In the genomic region with DNA sequence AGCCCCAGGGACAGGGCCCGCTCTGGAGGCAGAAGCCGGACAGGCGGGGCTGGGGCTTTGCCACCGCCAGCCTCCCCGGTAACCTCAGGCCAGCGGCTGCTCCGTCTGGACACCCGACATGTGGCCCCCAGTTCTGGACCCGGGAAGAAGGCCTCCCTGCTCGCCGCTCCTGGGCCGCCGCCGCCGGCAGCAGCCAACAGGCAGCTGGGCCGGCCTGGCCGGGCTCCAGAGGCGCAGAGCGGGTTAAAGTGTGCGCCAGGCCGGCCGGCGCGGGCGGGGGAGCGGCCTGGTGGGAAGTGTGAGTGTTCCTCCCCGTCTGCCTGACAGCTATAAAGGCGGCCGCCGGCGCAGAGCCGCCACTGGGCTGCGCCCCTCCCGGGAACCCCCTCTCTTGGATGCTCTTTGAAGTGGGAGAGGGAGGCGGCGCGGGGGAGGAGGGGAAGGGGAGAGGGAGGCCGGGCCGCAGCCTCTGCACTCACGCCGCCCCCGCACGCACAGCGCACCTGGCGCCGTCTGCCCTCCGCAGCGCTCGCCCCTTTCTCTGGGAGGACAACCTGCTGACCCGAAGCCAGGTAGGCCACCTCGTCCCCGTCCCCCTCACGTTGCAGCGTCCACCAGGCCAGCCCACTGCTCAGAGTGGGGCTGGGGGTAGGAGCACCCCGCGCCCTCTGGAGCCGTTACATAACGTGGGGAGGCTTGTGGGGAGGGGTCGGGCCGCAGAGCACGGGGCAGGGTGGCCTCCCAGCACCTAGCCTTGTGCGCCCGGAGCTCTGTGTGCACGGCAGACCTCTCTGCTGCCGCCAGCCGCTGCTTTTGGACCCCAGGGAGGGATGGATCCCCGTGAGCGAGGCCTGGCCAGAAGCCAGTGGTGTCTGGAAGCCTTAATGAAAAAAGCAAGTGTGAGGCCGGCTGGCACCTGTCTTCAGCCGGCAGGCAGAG, we compare ENCODE assay signal across 9 cellular contexts. TPM values are rescaled to one million over a fixed set of nuclear protein-coding genes. Genes with fewer than 3 reads are reported as not detected.
DNase-seq lines count a peak whose midpoint lies in the region; ATAC-seq, FAIRE-seq and TF ChIP-seq lines count a peak whose summit lies in the region.
"Had no signal": no experiment of that assay in that cellular context is flagged by ENCODE, and none has a peak within 500 bp of the region (broad histone marks: within the 10 kb centered on the region; RNA-seq: fewer than 3 reads in every experiment).

A gene (plus strand): TSS at position 359 of the 939 bp plus-strand sequence. CDS start 2,009 bp downstream, outside the sequence.

- H2AFZ ChIP-seq in endothelial cell of umbilical vein (ENCODE audit: low read depth, low read length): no peak within 1 kb of the TSS

- POLR2A ChIA-PET in MCF 10A (lab: Yijun Ruan, JAX) (interaction anchor here (0.6 to 0.8 kb wide), 2 partner anchors 9 to 309 kb away, joined by 3 read pairs; no protein-coding TSS in a partner anchor), endothelial cell of umbilical vein (lab: Charles Lee) (no interaction called here)

- no peak for FAIRE-seq in endothelial cell of umbilical vein (lab: Jason Lieb, UNC)

- H3K4me2 ChIP-seq in endothelial cell of umbilical vein (ENCODE audit: insufficient read depth, low read length): no peak within 1 kb of the TSS

- no peak for TF ChIP-seq CTCF in breast epithelium (IDR thresholded peaks at IDR 0.05)
- no peak for TF ChIP-seq CTCF in MCF 10A (IDR thresholded peaks at IDR 0.05; ENCODE audit: unreplicated experiment)
- TF ChIP-seq CTCF in endothelial cell of umbilical vein (IDR thresholded peaks at IDR 0.05; ENCODE audit: extremely low read depth in 1 of 2, insufficient read depth in 1 of 2, low read depth in 1 of 2, low read length in 2 of 2): no peak

- H3K4me3 ChIP-seq in breast epithelium (peak within 1 kb of the TSS; percentile 29 to 59 (median 40)), endothelial cell of umbilical vein (replicated peaks in 1 of 3; ENCODE audit: insufficient read depth in 1 of 3, low read depth in 1 of 3, low read length in 3 of 3) (no peak within 1 kb of the TSS), mucosa of stomach (ENCODE audit: low read length) (no peak within 1 kb of the TSS), subcutaneous abdominal adipose tissue (ENCODE audit: low read depth in 1 of 5, low read length in 5 of 5) (peak within 1 kb of the TSS in 3 of 5 donors; percentile 33 to 57 (median 44))

- no peaks in the 10 kb centered on the region for H4K20me1 ChIP-seq in endothelial cell of umbilical vein (replicated peaks; ENCODE audit: control insufficient read depth, extremely low read depth, insufficient read depth, low read length)

- H3K27ac ChIP-seq in breast epithelium (peak within 1 kb of the TSS in 1 of 2 donors; percentile 49), endothelial cell of umbilical vein (ENCODE audit: insufficient read depth, low read depth, low read length) (no peak within 1 kb of the TSS), subcutaneous abdominal adipose tissue (ENCODE audit: low read depth, low read length) (no peak within 1 kb of the TSS)

- H3K9me1 ChIP-seq in endothelial cell of umbilical vein (replicated peaks; ENCODE audit: control insufficient read depth, extremely low read depth, insufficient read depth, low read length): no peaks in the 10 kb centered on the region

- H3K27ac Mint-ChIP-seq in MCF 10A (ENCODE audit: low read depth, unreplicated experiment) (no peak within 1 kb of the TSS), T-helper 17 cell (no peak within 1 kb of the TSS)

- H3K9me3 ChIP-seq in breast epithelium (no peaks in the 10 kb centered on the region), T-helper 17 cell (ENCODE audit: control insufficient read depth, low read length, poor library complexity, severe bottlenecking) (no peaks in the 10 kb centered on the region), endothelial cell of umbilical vein (replicated peaks; ENCODE audit: control insufficient read depth, insufficient read depth, low read length) (no peaks in the 10 kb centered on the region), mucosa of stomach (ENCODE audit: control insufficient read depth, low read length) (no peaks in the 10 kb centered on the region), subcutaneous abdominal adipose tissue (ENCODE audit: control insufficient read depth in 5 of 5, low read length in 5 of 5) (no peaks in the 10 kb centered on the region)

- H3K4me1 Mint-ChIP-seq in MCF 10A (ENCODE audit: insufficient read depth, unreplicated experiment): no peaks in the 10 kb centered on the region
- peaks cover 5% of the 10 kb centered on the region for H3K4me1 Mint-ChIP-seq in T-helper 17 cell

- CTCF ChIA-PET in MCF 10A (lab: Yijun Ruan, JAX) (no interaction called here), endothelial cell of umbilical vein (lab: Charles Lee) (interaction anchor here (0.9 to 1.6 kb wide), 3 partner anchors 191 to 209 kb away, joined by 4 to 5 read pairs (median 4); no protein-coding TSS in a partner anchor)

- no peak for DNase-seq in breast epithelium (ENCODE audit: low spot score in 2 of 2)
- DNase-seq in MCF 10A (ENCODE audit: unreplicated experiment): no peak
- no peak for DNase-seq in T-helper 17 cell
- peak; percentile 25 for DNase-seq in endothelial cell of umbilical vein (ENCODE audit: low read depth, low spot score)
- no peak for DNase-seq in A172 (ENCODE audit: low spot score)

- dilution Hi-C loops in endothelial cell of umbilical vein (cut with MboI; ENCODE audit: extremely low pct_ligation_motif_present, low sequenced_read_pairs): no loop called here

- TF ChIP-seq POLR2A in breast epithelium (IDR thresholded peaks at IDR 0.05) (no peak), endothelial cell of umbilical vein (IDR thresholded peaks at IDR 0.05; ENCODE audit: low read depth, low read length) (no peak)

- H3K27me3 ChIP-seq in breast epithelium (peaks cover 0 to 38% of the 10 kb centered on the region in 2 donors), endothelial cell of umbilical vein (ENCODE audit: control insufficient read depth in 2 of 2, insufficient read depth in 2 of 2, low read length in 2 of 2) (peaks cover 9 to 15% of the 10 kb centered on the region in 2 experiments), mucosa of stomach (ENCODE audit: control insufficient read depth, insufficient read depth, low read length) (peaks cover 28% of the 10 kb centered on the region), subcutaneous abdominal adipose tissue (ENCODE audit: control insufficient read depth in 5 of 5, insufficient read depth in 4 of 5, low read length in 5 of 5) (peaks cover 12 to 24% (median 18%) of the 10 kb centered on the region in 5 donors)

- no peaks in the 10 kb centered on the region for H3K79me2 ChIP-seq in endothelial cell of umbilical vein (ENCODE audit: control insufficient read depth, insufficient read depth, low read length)

- H3K27me3 Mint-ChIP-seq in MCF 10A (ENCODE audit: insufficient read depth, unreplicated experiment) (peaks cover 57% of the 10 kb centered on the region), T-helper 17 cell (peaks cover 35% of the 10 kb centered on the region)

- H3K9me3 Mint-ChIP-seq in MCF 10A (ENCODE audit: unreplicated experiment): no peaks in the 10 kb centered on the region

- no peak within 1 kb of the TSS for H3K9ac ChIP-seq in endothelial cell of umbilical vein (replicated peaks; ENCODE audit: extremely low read depth, insufficient read depth, low read length)
- H3K9ac ChIP-seq in mucosa of stomach (ENCODE audit: low read length): peak within 1 kb of the TSS; percentile 39
- H3K9ac ChIP-seq in subcutaneous abdominal adipose tissue (ENCODE audit: low read length in 5 of 5): no peak within 1 kb of the TSS

- BruUV-seq in MCF 10A (replicated peaks; lab: Mats Ljungman, UMichigan) (no TSS peak), endothelial cell of umbilical vein (replicated peaks; lab: Mats Ljungman, UMichigan) (no TSS peak)

- no peaks in the 10 kb centered on the region for H3K36me3 ChIP-seq in breast epithelium
- no peaks in the 10 kb centered on the region for H3K36me3 ChIP-seq in endothelial cell of umbilical vein (ENCODE audit: control insufficient read depth in 2 of 2, extremely low read depth in 1 of 2, insufficient read depth in 2 of 2, low read length in 2 of 2)
- H3K36me3 ChIP-seq in mucosa of stomach (ENCODE audit: control insufficient read depth, insufficient read depth, low read length): no peaks in the 10 kb centered on the region
- H3K36me3 ChIP-seq in subcutaneous abdominal adipose tissue (ENCODE audit: control insufficient read depth in 5 of 5, insufficient read depth in 5 of 5, low read length in 5 of 5): no peaks in the 10 kb centered on the region

- H3K36me3 Mint-ChIP-seq in MCF 10A (ENCODE audit: insufficient read depth, unreplicated experiment) (no peaks in the 10 kb centered on the region), T-helper 17 cell (ENCODE audit: low read depth) (no peaks in the 10 kb centered on the region)

- H3K4me1 ChIP-seq in breast epithelium: peaks cover 3 to 9% of the 10 kb centered on the region in 2 donors
- no peaks in the 10 kb centered on the region for H3K4me1 ChIP-seq in endothelial cell of umbilical vein (ENCODE audit: control insufficient read depth, extremely low read depth, insufficient read depth, low read length)
- no peaks in the 10 kb centered on the region for H3K4me1 ChIP-seq in mucosa of stomach (ENCODE audit: control insufficient read depth, insufficient read depth, low read length)
- H3K4me1 ChIP-seq in subcutaneous abdominal adipose tissue (ENCODE audit: control insufficient read depth in 5 of 5, insufficient read depth in 5 of 5, low read length in 5 of 5): peaks cover 3 to 34% (median 33%) of the 10 kb centered on the region in 5 donors

- H3K4me3 Mint-ChIP-seq in MCF 10A (ENCODE audit: unreplicated experiment): no peak within 1 kb of the TSS
- H3K4me3 Mint-ChIP-seq in T-helper 17 cell: peak within 1 kb of the TSS; percentile 43

- intact Hi-C loops in breast epithelium (cut with DNase I; ENCODE audit: low total_unique reads) (loop anchor here (10.0 kb wide), 1 partner anchor 180 kb away; no protein-coding TSS in a partner anchor), MCF 10A (cut with micrococcal nuclease) (no loop called here), endothelial cell of umbilical vein (cut with micrococcal nuclease) (loop anchor here (5.0 kb wide), 1 partner anchor 248 kb away; no protein-coding TSS in a partner anchor)

- ATAC-seq in T-helper 17 cell (peak; percentile 67), HG03378 (IDR thresholded peaks at IDR 0.05; ENCODE audit: unreplicated experiment) (no peak)

TF ChIP-seq in endothelial cell of umbilical vein, 7 proteins besides CTCF, POLR2A, EP300 and RAD21 (continues in another document):
- no peak for TF ChIP-seq GATA2 (IDR thresholded peaks at IDR 0.05; ENCODE audit: insufficient read depth, insufficient read length, low read depth, low read length)

RNA-seq across cellular contexts. Expression of the gene that starts here (rescaled TPM):
- total RNA-seq in breast epithelium: under 1 TPM; 0.33 to 0.80 (median 0.44) TPM
- total RNA-seq in MCF 10A (2022): not detected in 2 replicates
- total RNA-seq in T-helper 17 cell: not detected
- total RNA-seq in endothelial cell of umbilical vein: not detected in 2 replicates
- not detected in 2 replicates for polyA plus RNA-seq in endothelial cell of umbilical vein
- polyA plus RNA-seq in endothelial cell of umbilical vein (2011; cell fraction: cytosol; rRNA removed): not detected in 2 replicates
- not detected in 2 replicates for polyA plus RNA-seq in endothelial cell of umbilical vein (2011; cell fraction: nucleus; rRNA removed)
- not detected in 2 replicates for polyA plus RNA-seq in endothelial cell of umbilical vein (2012)
- not detected in 2 replicates for polyA minus RNA-seq in endothelial cell of umbilical vein
- polyA minus RNA-seq in endothelial cell of umbilical vein (2011; cell fraction: cytosol; rRNA and poly(A)+ RNA removed): not detected
- polyA minus RNA-seq in endothelial cell of umbilical vein (2011; cell fraction: nucleus; rRNA and poly(A)+ RNA removed): not detected in 2 replicates
- 0.12 and 0.16 TPM in 2 replicates for total RNA-seq in A172 (2014; rRNA removed; shearing (Covaris generic))
- total RNA-seq: T-helper 2 cell treated with Interferon-gamma antibody and Interleukin-4, amounts not matched to agents 100 ng/mL and 5 ng/mL, for 36 hours had no signal

Comparison
In these comparisons a context has a peak if more than half of its experiments do, and no peak if none do; other contexts are left out.
1. Peak in ATAC-seq in T-helper 17 cell; RNA of the gene not detected or under 1 TPM.
2. Peak in DNase-seq in endothelial cell of umbilical vein; RNA of the gene not detected or under 1 TPM.
3. H3K4me3 ChIP-seq: peak in breast epithelium (3 of 3) and subcutaneous abdominal adipose tissue (3 of 5); none in endothelial cell of umbilical vein (0 of 3) and mucosa of stomach (single experiment).